9 cellular contexts compared by ENCODE assay signal in the genomic region with DNA sequence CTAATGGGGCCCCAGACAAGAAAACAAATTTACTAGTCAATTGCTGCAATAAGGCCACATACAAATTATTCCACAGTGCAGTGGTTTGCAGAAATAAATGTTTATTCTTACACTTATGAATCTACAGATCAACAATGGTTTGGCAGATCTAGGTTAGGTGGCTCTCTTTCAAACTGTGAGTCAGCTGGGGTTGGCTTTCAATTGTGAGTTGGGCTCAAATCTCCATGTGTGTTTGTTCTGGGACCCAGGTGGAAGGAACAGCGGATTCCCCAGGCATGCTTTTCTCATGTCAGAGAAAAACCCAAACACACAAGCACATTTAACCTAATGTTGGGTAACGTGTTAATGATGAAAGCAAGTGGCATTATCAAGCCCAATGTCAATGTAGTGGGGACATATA. TPM values are rescaled to one million over a fixed set of nuclear protein-coding genes. Genes with fewer than 3 reads are reported as not detected.
"Had no signal": no experiment of that assay in that cellular context is flagged by ENCODE, and none has a peak within 500 bp of the region (broad histone marks: within the 10 kb centered on the region; RNA-seq: fewer than 3 reads in every experiment).

No MANE protein-coding gene starts in this region.

- H3K36me3 ChIP-seq: HAP-1 had no signal

- DNase-seq: GM23248, GOT3, H7, HFFc6 had no signal

- H3K27ac Mint-ChIP-seq: HFFc6, IgD-negative memory B cell had no signal

- H3K4me3 Mint-ChIP-seq: HFFc6, IgD-negative memory B cell had no signal

- H3K4me3 ChIP-seq: GM23248, HAP-1 had no signal

- H3K4me1 Mint-ChIP-seq: IgD-negative memory B cell had no signal

- ATAC-seq: HCT116, HepG2 had no signal

- H3K27ac ChIP-seq: GM23248, HL-60 had no signal

- H3K4me1 ChIP-seq: HAP-1 had no signal

RNA-seq across cellular contexts. Expression of a gene that starts 25.6 kb away (rescaled TPM):
- total RNA-seq: HepG2 had no signal
